ENCODE assay signal across 12 cellular contexts in the genomic region with DNA sequence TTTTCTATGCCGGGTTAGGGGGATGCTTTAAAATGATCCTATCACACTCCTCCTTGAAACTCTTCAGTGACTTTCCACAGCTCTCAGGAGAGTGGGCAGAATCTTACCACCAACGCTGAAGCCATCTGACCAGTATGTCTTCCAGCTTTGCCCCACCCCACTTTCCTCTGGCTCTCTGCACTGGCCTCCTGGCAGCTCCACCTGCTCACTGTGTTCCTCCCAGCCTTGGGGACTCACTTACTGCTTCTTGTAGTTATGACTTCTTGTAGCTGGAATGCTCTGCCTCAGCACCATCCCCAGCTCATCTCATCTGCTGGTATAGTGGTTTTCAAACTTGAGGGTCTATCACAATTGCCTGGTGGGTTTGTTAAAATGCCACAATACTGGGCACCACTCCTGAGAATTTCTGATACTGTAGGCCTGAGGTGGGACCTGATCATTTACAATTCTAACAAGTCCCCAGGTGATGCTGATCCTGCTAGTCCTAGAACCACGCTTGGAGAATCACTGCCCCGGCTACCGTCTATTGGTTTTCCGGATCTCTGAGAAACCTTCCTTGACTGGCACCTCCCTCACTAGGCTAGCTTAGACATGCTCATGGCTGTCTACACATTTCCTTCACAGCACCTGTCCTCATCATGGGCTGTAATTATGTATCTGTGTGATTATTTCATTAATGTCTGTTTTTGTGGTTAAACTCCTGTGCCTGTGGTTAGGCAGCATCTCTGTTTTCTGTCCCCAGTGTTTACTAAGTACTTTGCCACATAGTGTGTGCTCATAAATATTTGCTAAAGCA.
DNase-seq lines count a peak whose midpoint lies in the region; ATAC-seq and TF ChIP-seq lines count a peak whose summit lies in the region.
"Had no signal": no experiment of that assay in that cellular context is flagged by ENCODE, and none has a peak within 500 bp of the region (broad histone marks: within the 10 kb centered on the region; RNA-seq: fewer than 3 reads in every experiment).

No MANE protein-coding gene starts in this region.

- no peaks in the 10 kb centered on the region for H3K27me3 Mint-ChIP-seq in MCF 10A (ENCODE audit: insufficient read depth, unreplicated experiment)

- POLR2A ChIA-PET in MCF 10A (lab: Yijun Ruan, JAX) = no interaction called here

- H3K27ac ChIP-seq in mammary epithelial cell (ENCODE audit: insufficient read depth, low read depth, low read length) (no peak overlapping the region), stomach smooth muscle (ENCODE audit: low read length) (peak overlapping the region; percentile 7)
- H3K27ac ChIP-seq: lower lobe of right lung, parathyroid adenoma had no signal

- ATAC-seq in left ventricle myocardium superior (peak; percentile 28), HG02938 (IDR thresholded peaks at IDR 0.05; ENCODE audit: unreplicated experiment) (no peak)
- ATAC-seq: lower lobe of right lung had no signal

- CTCF ChIA-PET in mammary epithelial cell (lab: Charles Lee; ENCODE audit: low non-redundant PET) (no interaction called here), MCF 10A (lab: Yijun Ruan, JAX) (interaction anchor here (1.3 kb wide), 2 partner anchors 10 kb away, joined by 4 read pairs; no protein-coding TSS in a partner anchor)

- dilution Hi-C loops in mammary epithelial cell (cut with HindIII; ENCODE audit: low sequenced_read_pairs) = no loop called here

- no peaks in the 10 kb centered on the region for H3K9me3 Mint-ChIP-seq in MCF 10A (ENCODE audit: unreplicated experiment)

- H3K27me3 ChIP-seq in mammary epithelial cell (ENCODE audit: insufficient read depth, low read length) (no peaks in the 10 kb centered on the region), stomach smooth muscle (ENCODE audit: control insufficient read depth in 1 of 2, insufficient read depth in 2 of 2, low read length in 2 of 2) (no peaks in the 10 kb centered on the region)
- H3K27me3 ChIP-seq: breast epithelium, tibial artery had no signal

- intact Hi-C loops in mammary epithelial cell (cut with micrococcal nuclease) (no loop called here), MCF 10A (cut with micrococcal nuclease) (no loop called here), left ventricle myocardium superior (cut with micrococcal nuclease) (no loop called here)

- H3K4me3 ChIP-seq in mammary epithelial cell (replicated peaks in 1 of 3; ENCODE audit: insufficient read depth in 1 of 3, low read depth in 2 of 3, low read length in 3 of 3) (no peak overlapping the region), stomach smooth muscle (ENCODE audit: low read length in 2 of 2) (no peak overlapping the region)
- H3K4me3 ChIP-seq: breast epithelium, lower lobe of right lung, tibial artery had no signal

- H4K20me1 ChIP-seq in mammary epithelial cell (ENCODE audit: insufficient read depth, low read length) = no peaks in the 10 kb centered on the region

- H3K4me1 ChIP-seq in mammary epithelial cell (ENCODE audit: insufficient read depth, low read length) (peaks cover 4% of the 10 kb centered on the region), stomach smooth muscle (ENCODE audit: control insufficient read depth, insufficient read depth, low read length) (peaks cover 17% of the 10 kb centered on the region)

- H3K4me3 Mint-ChIP-seq in MCF 10A (ENCODE audit: unreplicated experiment) = no peak overlapping the region

- in situ Hi-C loops in mammary epithelial cell (cut with MboI; ENCODE audit: low sequenced_read_pairs in 2 of 2) = no loop called here

- H3K9me3 ChIP-seq in mammary epithelial cell (replicated peaks; ENCODE audit: insufficient read depth, low read length) (no peaks in the 10 kb centered on the region), stomach smooth muscle (ENCODE audit: control insufficient read depth in 2 of 2, low read length in 2 of 2) (no peaks in the 10 kb centered on the region)
- H3K9me3 ChIP-seq: breast epithelium, lower lobe of right lung, tibial artery had no signal

- H2AFZ ChIP-seq in mammary epithelial cell (ENCODE audit: low read depth, low read length) = no peak overlapping the region
- H2AFZ ChIP-seq: parathyroid adenoma had no signal

- H3K36me3 ChIP-seq in mammary epithelial cell (ENCODE audit: insufficient read depth, low read length) (no peaks in the 10 kb centered on the region), stomach smooth muscle (ENCODE audit: control insufficient read depth in 2 of 2, insufficient read depth in 2 of 2, low read length in 2 of 2) (no peaks in the 10 kb centered on the region)
- H3K36me3 ChIP-seq: breast epithelium, lower lobe of right lung, tibial artery had no signal

- 77% methylated on average over 6 of the region's 6 CpGs for WGBS in mammary epithelial cell (ENCODE audit: low coverage, missing lambda C conversion rate)

- no peaks in the 10 kb centered on the region for H3K36me3 Mint-ChIP-seq in MCF 10A (ENCODE audit: insufficient read depth, unreplicated experiment)

- H3K79me2 ChIP-seq in mammary epithelial cell (ENCODE audit: insufficient read depth, low read length) = no peaks in the 10 kb centered on the region
- H3K79me2 ChIP-seq: parathyroid adenoma had no signal

- H3K4me2 ChIP-seq in mammary epithelial cell (ENCODE audit: insufficient read depth, low read depth, low read length) = no peak overlapping the region

- TF ChIP-seq CTCF in mammary epithelial cell (conservative IDR thresholded peaks at IDR 0.05 in 1 of 2, IDR thresholded peaks at IDR 0.05 in 1 of 2; ENCODE audit: extremely low read depth in 1 of 2, insufficient read depth in 1 of 2, low read depth in 1 of 2, low read length in 2 of 2) (no peak), MCF 10A (IDR thresholded peaks at IDR 0.05; ENCODE audit: unreplicated experiment) (no peak)

- no TSS peak for BruUV-seq in mammary epithelial cell (replicated peaks; lab: Mats Ljungman, UMichigan)
- BruUV-seq in MCF 10A (replicated peaks; lab: Mats Ljungman, UMichigan) = no TSS peak

- peaks cover 17% of the 10 kb centered on the region for H3K4me1 Mint-ChIP-seq in MCF 10A (ENCODE audit: insufficient read depth, unreplicated experiment)

- DNase-seq in mammary epithelial cell (peak; percentile 2), MCF 10A (ENCODE audit: unreplicated experiment) (no peak), NCI-H510A (lab: John Stamatoyannopoulos, UW) (peak; percentile 11), left ventricle myocardium superior (no peak), hepatic stellate cell (ENCODE audit: low spot score) (no peak), T1000 (lab: John Stamatoyannopoulos, UW) (no peak)
- DNase-seq: lower lobe of right lung had no signal

- H3K27ac Mint-ChIP-seq in MCF 10A (ENCODE audit: low read depth, unreplicated experiment) = no peak overlapping the region

- no peak overlapping the region for H3K9ac ChIP-seq in mammary epithelial cell (ENCODE audit: insufficient read depth, low read length)
- H3K9ac ChIP-seq in stomach smooth muscle (ENCODE audit: low read length in 2 of 2) = no peak overlapping the region
- H3K9ac ChIP-seq: parathyroid adenoma had no signal

Comparison
In these comparisons a context has a peak if more than half of its experiments do, and no peak if none do; other contexts are left out.
1. DNase-seq: peak in mammary epithelial cell (single experiment) and NCI-H510A (single experiment); none in MCF 10A (single experiment), left ventricle myocardium superior (single experiment), hepatic stellate cell (single experiment) and T1000 (single experiment).